8 cellular contexts compared by ENCODE assay signal in the genomic region with DNA sequence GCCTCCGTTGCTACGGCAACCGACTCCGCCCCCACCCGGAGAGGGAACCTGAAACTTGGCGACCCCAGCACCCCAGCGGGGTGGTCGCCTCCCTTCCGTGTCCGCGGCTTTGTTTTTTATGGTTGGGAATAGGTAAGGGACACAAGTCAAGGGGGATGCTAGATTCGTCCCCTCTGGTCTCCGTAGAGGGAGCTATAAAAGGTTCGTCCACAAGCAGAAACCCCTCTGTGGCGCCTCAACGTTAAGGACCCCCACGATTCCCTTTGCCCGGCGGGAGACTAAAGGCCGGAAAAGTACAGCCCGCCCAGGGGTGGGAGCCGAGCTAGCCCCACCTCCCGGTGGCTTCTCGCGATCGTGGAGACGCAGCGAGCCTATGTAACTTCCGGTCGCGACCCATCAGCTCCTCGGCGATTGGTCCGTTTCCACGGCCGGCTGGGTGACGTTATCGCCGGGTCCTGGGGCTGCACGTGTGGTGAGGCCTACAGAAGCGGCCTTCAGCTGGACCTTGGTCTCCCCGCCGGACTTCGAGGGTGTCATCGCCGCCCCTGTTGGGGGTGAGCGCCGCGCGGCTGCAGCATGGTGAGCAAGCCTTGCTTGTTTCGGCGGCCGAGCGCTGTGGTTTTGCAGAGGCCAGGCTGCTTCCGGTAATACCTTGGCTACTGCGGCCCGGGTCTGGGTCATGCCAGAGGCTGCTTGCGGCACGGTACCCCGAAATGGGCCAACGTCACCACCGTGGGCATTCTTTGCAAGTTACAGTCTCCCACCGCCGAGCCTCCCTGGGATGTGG. TPM values are rescaled to one million over a fixed set of nuclear protein-coding genes. Genes with fewer than 3 reads are reported as not detected.
DNase-seq lines count a peak whose midpoint lies in the region; ATAC-seq and TF ChIP-seq lines count a peak whose summit lies in the region.

A gene with protein sequence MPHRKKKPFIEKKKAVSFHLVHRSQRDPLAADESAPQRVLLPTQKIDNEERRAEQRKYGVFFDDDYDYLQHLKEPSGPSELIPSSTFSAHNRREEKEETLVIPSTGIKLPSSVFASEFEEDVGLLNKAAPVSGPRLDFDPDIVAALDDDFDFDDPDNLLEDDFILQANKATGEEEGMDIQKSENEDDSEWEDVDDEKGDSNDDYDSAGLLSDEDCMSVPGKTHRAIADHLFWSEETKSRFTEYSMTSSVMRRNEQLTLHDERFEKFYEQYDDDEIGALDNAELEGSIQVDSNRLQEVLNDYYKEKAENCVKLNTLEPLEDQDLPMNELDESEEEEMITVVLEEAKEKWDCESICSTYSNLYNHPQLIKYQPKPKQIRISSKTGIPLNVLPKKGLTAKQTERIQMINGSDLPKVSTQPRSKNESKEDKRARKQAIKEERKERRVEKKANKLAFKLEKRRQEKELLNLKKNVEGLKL (plus strand): TSS at position 437 of the 787 bp plus-strand sequence. CDS start 140 bp downstream, at position 577.

- no peak for TF ChIP-seq CTCF in AG10803 (conservative IDR thresholded peaks at IDR 0.05; ENCODE audit: low read length)

- H3K4me3 ChIP-seq in AG10803 (ENCODE audit: low read length), result peak within 1 kb of the TSS; percentile 91

- ATAC-seq in GM19043 (IDR thresholded peaks at IDR 0.05; ENCODE audit: low read depth, unreplicated experiment), result peak; percentile 99
- ATAC-seq in HG03378 (IDR thresholded peaks at IDR 0.05; ENCODE audit: unreplicated experiment), result peak; percentile 97

- peak; percentile 96 for DNase-seq in AG10803 (ENCODE audit: low read depth)
- peak; percentile 92 for DNase-seq in NCI-H460 (ENCODE audit: extremely low read depth, low read depth)
- peak; percentile 89 for DNase-seq in activated CD4-positive, CD25-positive, alpha-beta regulatory T cell treated with anti-CD3 and anti-CD28 coated beads, Interleukin-2, amount 50 U/mL, for 72 hours
- peak; percentile 62 to 92 for DNase-seq in cerebellar nuclear complex (lab: John Stamatoyannopoulos, UW)
- DNase-seq in islet precursor cell, result peak; percentile 98
- peak; percentile 88 to 90 (median 89) for DNase-seq in stimulated activated CD4-positive, alpha-beta T cell treated with anti-CD3 and anti-CD28 coated beads, Interleukin-12 subunit alpha, Interleukin-12 subunit beta, amount 100 ng/mL, for 48 hours (ENCODE audit: low read depth in 2 of 3, low spot score in 1 of 3)

RNA-seq across cellular contexts. Expression of the gene that starts here (rescaled TPM):
- 29.8 and 33.2 TPM in 2 replicates for total RNA-seq in NCI-H460 (2014; rRNA removed; shearing (Covaris generic))
- polyA plus RNA-seq in NCI-H460 (2014; cell fraction: nucleus; rRNA removed), result 26.3 and 31.9 TPM in 2 replicates

Comparison
In these comparisons a context has a peak if more than half of its experiments do, and no peak if none do; other contexts are left out.
1. Peak in every context shown above with its lines: DNase-seq, ATAC-seq and H3K4me3 ChIP-seq.